ENCODE assay signal across 22 cellular contexts in the genomic region with DNA sequence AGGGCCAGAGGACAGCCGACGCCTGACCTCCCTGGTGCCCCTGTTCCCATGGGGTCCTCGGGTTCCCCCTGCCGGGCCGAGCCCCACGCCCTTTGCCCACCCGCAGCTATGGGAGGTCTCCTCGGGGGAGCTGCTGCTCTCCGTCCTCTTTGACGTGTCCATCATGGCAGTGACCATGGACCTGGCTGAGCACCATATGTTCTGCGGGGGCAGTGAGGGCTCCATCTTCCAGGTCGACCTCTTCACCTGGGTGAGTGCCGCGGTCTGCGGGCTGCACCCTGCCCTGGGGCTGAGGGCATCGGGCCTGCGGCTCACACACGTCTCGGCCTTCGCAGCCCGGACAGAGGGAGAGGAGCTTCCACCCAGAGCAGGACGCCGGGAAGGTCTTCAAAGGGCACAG. TPM values are rescaled to one million over a fixed set of nuclear protein-coding genes. Genes with fewer than 3 reads are reported as not detected.
DNase-seq lines count a peak whose midpoint lies in the region; ATAC-seq and TF ChIP-seq lines count a peak whose summit lies in the region.
"Had no signal": no experiment of that assay in that cellular context is flagged by ENCODE, and none has a peak within 500 bp of the region (broad histone marks: within the 10 kb centered on the region; RNA-seq: fewer than 3 reads in every experiment).

No MANE protein-coding gene starts in this region.

- H3K4me1 ChIP-seq in neuronal stem cell (ENCODE audit: control insufficient read depth in 2 of 2, insufficient read depth in 1 of 2, low read depth in 1 of 2, low read length in 2 of 2) (peaks cover 0 to 3% of the 10 kb centered on the region in 2 donors), lower lobe of right lung (peaks cover 4% of the 10 kb centered on the region)

- H2AFZ ChIP-seq in neuronal stem cell (ENCODE audit: low read length), result no peak overlapping the region

- H2BK12ac ChIP-seq in neuronal stem cell (ENCODE audit: low read length), result no peak overlapping the region

- peak overlapping the region; percentile 20 for H3K23ac ChIP-seq in neuronal stem cell (ENCODE audit: low read depth, low read length, poor library complexity)

- H3K27me3 ChIP-seq in neuronal stem cell (ENCODE audit: control insufficient read depth in 3 of 3, insufficient read depth in 3 of 3, low read depth in 1 of 3, low read length in 3 of 3), result peaks cover 0 to under 1% (median 0%) of the 10 kb centered on the region in 3 experiments
- peaks cover 11% of the 10 kb centered on the region for H3K27me3 ChIP-seq in lower lobe of right lung (ENCODE audit: low read depth)

- no peak overlapping the region for H3K4me3 Mint-ChIP-seq in activated CD8-positive, alpha-beta T cell treated with anti-CD3 and anti-CD28 coated beads, Interleukin-2, amount 10 ng/mL, durations not matched to agents 7 days and 5 days
- no peak overlapping the region for H3K4me3 Mint-ChIP-seq in activated CD8-positive, alpha-beta T cell treated with anti-CD3 and anti-CD28 coated beads for 36 hours
- no peak overlapping the region for H3K4me3 Mint-ChIP-seq in WTC11
- H3K4me3 Mint-ChIP-seq: CD4-positive, alpha-beta memory T cell; H9 had no signal

- H3K9me3 Mint-ChIP-seq in activated CD8-positive, alpha-beta T cell treated with anti-CD3 and anti-CD28 coated beads, Interleukin-2, amount 10 ng/mL, durations not matched to agents 7 days and 5 days (ENCODE audit: insufficient read depth), result no peaks in the 10 kb centered on the region
- no peaks in the 10 kb centered on the region for H3K9me3 Mint-ChIP-seq in activated CD8-positive, alpha-beta T cell treated with anti-CD3 and anti-CD28 coated beads for 36 hours
- no peaks in the 10 kb centered on the region for H3K9me3 Mint-ChIP-seq in WTC11
- H3K9me3 Mint-ChIP-seq: CD4-positive, alpha-beta memory T cell; H9 had no signal

- peaks cover 20% of the 10 kb centered on the region for H3K36me3 Mint-ChIP-seq in activated CD8-positive, alpha-beta T cell treated with anti-CD3 and anti-CD28 coated beads, Interleukin-2, amount 10 ng/mL, durations not matched to agents 7 days and 5 days (ENCODE audit: low read depth)
- peaks cover 17% of the 10 kb centered on the region for H3K36me3 Mint-ChIP-seq in activated CD8-positive, alpha-beta T cell treated with anti-CD3 and anti-CD28 coated beads for 36 hours (ENCODE audit: low read depth)
- H3K36me3 Mint-ChIP-seq in WTC11, result peaks cover 18% of the 10 kb centered on the region

- no peaks in the 10 kb centered on the region for H3K9me3 ChIP-seq in neuronal stem cell (replicated peaks in 1 of 2; ENCODE audit: control insufficient read depth in 2 of 2, insufficient read depth in 1 of 2, low read depth in 1 of 2, low read length in 2 of 2)
- no peaks in the 10 kb centered on the region for H3K9me3 ChIP-seq in lower lobe of right lung

- WGBS in neuronal stem cell (ENCODE audit: extremely low coverage in 2 of 2, insufficient read length in 2 of 2, insufficient replicate concordance in 1 of 2), 2 donors, result no CpG with 5 or more reads among the region's 23 CpGs

- no peak for ATAC-seq in activated CD8-positive, alpha-beta T cell treated with anti-CD3 and anti-CD28 coated beads, Interleukin-2, amount 10 ng/mL, durations not matched to agents 7 days and 5 days
- ATAC-seq in activated CD8-positive, alpha-beta T cell treated with anti-CD3 and anti-CD28 coated beads for 36 hours, result no peak
- ATAC-seq in WTC11 (no peak), lower lobe of right lung (no peak)

- CTCF ChIA-PET in activated CD8-positive, alpha-beta T cell treated with anti-CD3 and anti-CD28 coated beads, Interleukin-2, amount 10 ng/mL, durations not matched to agents 7 days and 5 days (lab: Charles Lee), result no interaction called here
- CTCF ChIA-PET in activated CD8-positive, alpha-beta T cell treated with anti-CD3 and anti-CD28 coated beads for 36 hours (lab: Charles Lee), result no interaction called here
- CTCF ChIA-PET in WTC11 (lab: Charles Lee), result interaction anchor here (0.6 to 1.4 kb wide), 6 partner anchors 20 to 124 kb away, joined by 3 to 4 read pairs (median 3); no protein-coding TSS in a partner anchor

- peak overlapping the region; percentile 85 for H4K91ac ChIP-seq in neuronal stem cell (ENCODE audit: low read depth, low read length, poor library complexity)

- H3K4me1 Mint-ChIP-seq in activated CD8-positive, alpha-beta T cell treated with anti-CD3 and anti-CD28 coated beads, Interleukin-2, amount 10 ng/mL, durations not matched to agents 7 days and 5 days (ENCODE audit: low read depth), result peaks cover 19% of the 10 kb centered on the region
- peaks cover 6% of the 10 kb centered on the region for H3K4me1 Mint-ChIP-seq in activated CD8-positive, alpha-beta T cell treated with anti-CD3 and anti-CD28 coated beads for 36 hours (ENCODE audit: low read depth)
- no peaks in the 10 kb centered on the region for H3K4me1 Mint-ChIP-seq in WTC11

- peaks cover 7% of the 10 kb centered on the region for H3K79me1 ChIP-seq in neuronal stem cell (ENCODE audit: low read depth, low read length)

- H3K27ac ChIP-seq in neuronal stem cell (replicated peaks; ENCODE audit: low read length), result no peak overlapping the region
- no peak overlapping the region for H3K27ac ChIP-seq in lower lobe of right lung
- H3K27ac ChIP-seq: SK-N-MC had no signal

- POLR2A ChIA-PET in activated CD8-positive, alpha-beta T cell treated with anti-CD3 and anti-CD28 coated beads, Interleukin-2, amount 10 ng/mL, durations not matched to agents 7 days and 5 days (lab: Charles Lee), result no interaction called here
- POLR2A ChIA-PET in activated CD8-positive, alpha-beta T cell treated with anti-CD3 and anti-CD28 coated beads for 36 hours (lab: Charles Lee), result no interaction called here
- POLR2A ChIA-PET in WTC11 (lab: Charles Lee), result interaction anchor here (0.5 to 1.0 kb wide), 2 partner anchors 14 to 308 kb away, joined by 3 to 4 read pairs; no protein-coding TSS in a partner anchor

- H2BK5ac ChIP-seq in neuronal stem cell (ENCODE audit: low read length), result no peak overlapping the region

- no peak overlapping the region for H3K9ac ChIP-seq in neuronal stem cell (ENCODE audit: low read depth, low read length, poor library complexity)

- no peaks in the 10 kb centered on the region for H3K27me3 Mint-ChIP-seq in activated CD8-positive, alpha-beta T cell treated with anti-CD3 and anti-CD28 coated beads, Interleukin-2, amount 10 ng/mL, durations not matched to agents 7 days and 5 days (ENCODE audit: low read depth)
- no peaks in the 10 kb centered on the region for H3K27me3 Mint-ChIP-seq in activated CD8-positive, alpha-beta T cell treated with anti-CD3 and anti-CD28 coated beads for 36 hours
- H3K27me3 Mint-ChIP-seq in WTC11 (ENCODE audit: low read depth), result no peaks in the 10 kb centered on the region
- H3K27me3 Mint-ChIP-seq: CD4-positive, alpha-beta memory T cell had no signal

- no peak overlapping the region for H3K14ac ChIP-seq in neuronal stem cell (ENCODE audit: low read length)

- peaks cover 29 to 73% of the 10 kb centered on the region in 2 donors for H3K36me3 ChIP-seq in neuronal stem cell (replicated peaks in 1 of 2; ENCODE audit: control insufficient read depth in 2 of 2, insufficient read depth in 2 of 2, low read length in 2 of 2)
- H3K36me3 ChIP-seq in lower lobe of right lung, result peaks cover 51% of the 10 kb centered on the region

- H3K4me2 ChIP-seq in neuronal stem cell (ENCODE audit: insufficient read depth, low read length, poor library complexity, severe bottlenecking), result no peak overlapping the region

- H2BK120ac ChIP-seq in neuronal stem cell (ENCODE audit: low read depth, low read length), result no peak overlapping the region

- TF ChIP-seq CTCF in activated CD8-positive, alpha-beta T cell treated with anti-CD3 and anti-CD28 coated beads for 36 hours (IDR thresholded peaks at IDR 0.05), result no peak
- TF ChIP-seq CTCF in WTC11 (IDR thresholded peaks at IDR 0.05), result no peak
- TF ChIP-seq CTCF in lower lobe of right lung (IDR thresholded peaks at IDR 0.05), result no peak

- no peak overlapping the region for H3K4me3 ChIP-seq in neuronal stem cell (ENCODE audit: low read length in 2 of 2)
- no peak overlapping the region for H3K4me3 ChIP-seq in lower lobe of right lung
- H3K4me3 ChIP-seq: SK-N-MC had no signal

- peak overlapping the region; percentile 25 for H3K27ac Mint-ChIP-seq in activated CD8-positive, alpha-beta T cell treated with anti-CD3 and anti-CD28 coated beads, Interleukin-2, amount 10 ng/mL, durations not matched to agents 7 days and 5 days
- H3K27ac Mint-ChIP-seq in activated CD8-positive, alpha-beta T cell treated with anti-CD3 and anti-CD28 coated beads for 36 hours, result no peak overlapping the region
- no peak overlapping the region; the same call in 1 of the 2 replicates for H3K27ac Mint-ChIP-seq in WTC11
- H3K27ac Mint-ChIP-seq: H9 had no signal

- H2AK5ac ChIP-seq in neuronal stem cell (ENCODE audit: low read depth, low read length), result no peak overlapping the region

- H3K18ac ChIP-seq in neuronal stem cell (ENCODE audit: low read length), result no peak overlapping the region

- H2BK15ac ChIP-seq in neuronal stem cell (ENCODE audit: low read length), result no peak overlapping the region

- H3K4ac ChIP-seq in neuronal stem cell (ENCODE audit: low read length), result no peak overlapping the region

- intact Hi-C loops in activated CD8-positive, alpha-beta T cell treated with anti-CD3 and anti-CD28 coated beads for 36 hours (cut with micrococcal nuclease), result no loop called here
- intact Hi-C loops in lower lobe of right lung (cut with DNase I), result no loop called here

- DNase-seq in activated CD8-positive, alpha-beta T cell treated with anti-CD3 and anti-CD28 coated beads, Interleukin-2, amount 10 ng/mL, durations not matched to agents 7 days and 5 days, result no peak
- DNase-seq in activated CD8-positive, alpha-beta T cell treated with anti-CD3 and anti-CD28 coated beads for 36 hours, result no peak
- DNase-seq in WTC11 (ENCODE audit: low spot score) (peak; percentile 13), neuronal stem cell (ENCODE audit: low spot score) (no peak), lower lobe of right lung (no peak)
- DNase-seq in effector CD4-positive, alpha-beta T cell, result no peak
- DNase-seq: DMS153, GDM1, KBM-7, NCI-H1694 treated with DMSO at 0.1 percent for 48 hours, NCI-H2107, NCI-H510A, NCI-H748 treated with DMSO at 0.1 percent for 48 hours, SHP77 had no signal

- no peak overlapping the region for H4K8ac ChIP-seq in neuronal stem cell (ENCODE audit: low read depth, low read length)

RNA-seq across cellular contexts. Expression of gene WDR18, which starts 6.6 kb away (rescaled TPM):
- total RNA-seq in activated CD8-positive, alpha-beta T cell treated with anti-CD3 and anti-CD28 coated beads, Interleukin-2, amount 10 ng/mL, durations not matched to agents 7 days and 5 days, result 10 to 100 TPM; 51.5 to 53.0 TPM
- total RNA-seq in activated CD8-positive, alpha-beta T cell treated with anti-CD3 and anti-CD28 coated beads for 36 hours, result 10 to 100 TPM; 75.3 to 78.1 TPM
- total RNA-seq in WTC11 (2021) (140 to 147 TPM (median 146 TPM) in 3 replicates), lower lobe of right lung (29.2 TPM)
- 42.0 TPM for polyA plus RNA-seq in neuronal stem cell (2013, experiment 1 of 2)
- 41.4 TPM for polyA plus RNA-seq in neuronal stem cell (2013, experiment 2 of 2)

RNA-seq across cellular contexts. Expression of gene GRIN3B, which starts 9.5 kb away (rescaled TPM):
- total RNA-seq in activated CD8-positive, alpha-beta T cell treated with anti-CD3 and anti-CD28 coated beads, Interleukin-2, amount 10 ng/mL, durations not matched to agents 7 days and 5 days, result not detected
- under 1 TPM in 1 of 2 experiments, not detected in 1; 0.07 TPM for total RNA-seq in activated CD8-positive, alpha-beta T cell treated with anti-CD3 and anti-CD28 coated beads for 36 hours
- 1.9 to 2.5 TPM (median 2.4 TPM) in 3 replicates for total RNA-seq in WTC11 (2021)
- 4.2 TPM for polyA plus RNA-seq in neuronal stem cell (2013, experiment 1 of 2)
- 3.9 TPM for polyA plus RNA-seq in neuronal stem cell (2013, experiment 2 of 2)
- 3.0 TPM for total RNA-seq in lower lobe of right lung
- total RNA-seq: A172; CD4-positive, alpha-beta memory T cell; Daoy; HT-29; OCI-LY7 had no signal
- polyA plus RNA-seq: CD4-positive, alpha-beta memory T cell had no signal

RNA-seq across cellular contexts. Expression of gene TMEM259, which starts 30.2 kb away (rescaled TPM):
- 100 to 1,000 TPM; 153 to 160 TPM for total RNA-seq in activated CD8-positive, alpha-beta T cell treated with anti-CD3 and anti-CD28 coated beads, Interleukin-2, amount 10 ng/mL, durations not matched to agents 7 days and 5 days
- total RNA-seq in activated CD8-positive, alpha-beta T cell treated with anti-CD3 and anti-CD28 coated beads for 36 hours, result 100 to 1,000 TPM; 115 to 117 TPM
- 176 to 202 TPM (median 191 TPM) in 3 replicates for total RNA-seq in WTC11 (2021)
- polyA plus RNA-seq in neuronal stem cell (2013, experiment 1 of 2), result 113 TPM
- polyA plus RNA-seq in neuronal stem cell (2013, experiment 2 of 2), result 111 TPM
- total RNA-seq in lower lobe of right lung, result 159 TPM

RNA-seq across cellular contexts. Expression of gene RNU6-2, which starts 30.6 kb away (rescaled TPM):
- total RNA-seq in activated CD8-positive, alpha-beta T cell treated with anti-CD3 and anti-CD28 coated beads, Interleukin-2, amount 10 ng/mL, durations not matched to agents 7 days and 5 days, result not detected
- total RNA-seq in activated CD8-positive, alpha-beta T cell treated with anti-CD3 and anti-CD28 coated beads for 36 hours, result not detected
- not detected in 3 replicates for total RNA-seq in WTC11 (2021)
- not detected for polyA plus RNA-seq in neuronal stem cell (2013, experiment 1 of 2)
- polyA plus RNA-seq in neuronal stem cell (2013, experiment 2 of 2), result not detected
- total RNA-seq in lower lobe of right lung, result not detected
- total RNA-seq: A172; CD4-positive, alpha-beta memory T cell; Daoy; H9; HT-29; OCI-LY7 had no signal
- polyA plus RNA-seq: BJ; CD4-positive, alpha-beta memory T cell had no signal

RNA-seq across cellular contexts. Expression of gene CNN2, which starts 35.7 kb away (rescaled TPM):
- total RNA-seq in activated CD8-positive, alpha-beta T cell treated with anti-CD3 and anti-CD28 coated beads, Interleukin-2, amount 10 ng/mL, durations not matched to agents 7 days and 5 days, result 100 to 1,000 TPM; 417 to 455 TPM
- 10 to 100 TPM; 97.4 to 98.3 TPM for total RNA-seq in activated CD8-positive, alpha-beta T cell treated with anti-CD3 and anti-CD28 coated beads for 36 hours
- total RNA-seq in WTC11 (2021) (387 to 391 TPM (median 390 TPM) in 3 replicates), lower lobe of right lung (158 TPM)
- polyA plus RNA-seq in neuronal stem cell (2013, experiment 1 of 2), result 235 TPM
- 243 TPM for polyA plus RNA-seq in neuronal stem cell (2013, experiment 2 of 2)
